Comparison of ENCODE assay signal across 20 cellular contexts in genomic region chr22:42333544-42333943, GRCh38.
DNase-seq lines count a peak whose midpoint lies in the region; ATAC-seq, FAIRE-seq and TF ChIP-seq lines count a peak whose summit lies in the region.
"Had no signal": no experiment of that assay in that cellular context is flagged by ENCODE, and none has a peak within 500 bp of the region (broad histone marks: within the 10 kb centered on the region; RNA-seq: fewer than 3 reads in every experiment).

No MANE protein-coding gene starts in this region.

- H3K9me3 Mint-ChIP-seq in CD4-positive, alpha-beta T cell = no peaks in the 10 kb centered on the region
- H3K9me3 Mint-ChIP-seq in WTC11 = no peaks in the 10 kb centered on the region
- H3K9me3 Mint-ChIP-seq: CD8-positive, alpha-beta T cell; GM23338; HFFc6 had no signal

- intact Hi-C loops in CD4-positive, alpha-beta T cell (cut with DNase I, micrococcal nuclease) = no loop called here

- WGBS in H1 (ENCODE audit: extremely low coverage in 1 of 2, insufficient coverage in 1 of 2, insufficient read length in 1 of 2, insufficient replicate concordance in 2 of 2, low coverage in 1 of 2, low lambda C conversion rate in 2 of 2, missing lambda C conversion rate in 1 of 2), 2 experiments = 91% methylated on average over 8 of the region's 8 CpGs; no CpG with 5 or more reads in 1 of the 2 experiments

- H3K79me1 ChIP-seq in H1 (ENCODE audit: low read depth, low read length) = peaks cover 21% of the 10 kb centered on the region

- no peak overlapping the region for H3K4ac ChIP-seq in H1 (replicated peaks; ENCODE audit: insufficient read length, low read depth, low read length)

- H3K4me1 ChIP-seq in Karpas-422 (ENCODE audit: low read length) (peaks cover 25% of the 10 kb centered on the region), H1 (replicated peaks in 1 of 4; ENCODE audit: control insufficient read depth in 3 of 4, insufficient read depth in 4 of 4, low read length in 3 of 4) (peaks cover 0 to 9% (median 3%) of the 10 kb centered on the region in 4 experiments; a peak in 5 of 7 replicates)
- H3K4me1 ChIP-seq: Caco-2, HAP-1 had no signal

- H4K91ac ChIP-seq in H1 (replicated peaks; ENCODE audit: insufficient read length, low read length) = no peak overlapping the region

- no peaks in the 10 kb centered on the region for H3K27me3 ChIP-seq in CD4-positive, alpha-beta T cell (ENCODE audit: control insufficient read depth, insufficient read depth, low read length)
- H3K27me3 ChIP-seq in Karpas-422 (ENCODE audit: low read length) (no peaks in the 10 kb centered on the region), H1 (replicated peaks in 1 of 4; ENCODE audit: control insufficient read depth in 3 of 4, extremely low read depth in 1 of 4, insufficient read depth in 3 of 4, low read length in 3 of 4) (no peaks in the 10 kb centered on the region; a peak in 1 of 7 replicates)

- no peak overlapping the region for H3K14ac ChIP-seq in H1 (ENCODE audit: insufficient read length)

- H3K27me3 Mint-ChIP-seq in CD4-positive, alpha-beta T cell = no peaks in the 10 kb centered on the region
- H3K27me3 Mint-ChIP-seq in WTC11 (ENCODE audit: low read depth) = no peaks in the 10 kb centered on the region; the same call in 1 of the 2 replicates

- peak overlapping the region; percentile 43 for H3K27ac Mint-ChIP-seq in CD4-positive, alpha-beta T cell
- H3K27ac Mint-ChIP-seq in WTC11 = no peak overlapping the region
- H3K27ac Mint-ChIP-seq: CD14-positive monocyte; CD8-positive, alpha-beta T cell; GM23338; HFFc6 had no signal

- H3K23me2 ChIP-seq in H1 (ENCODE audit: low read depth, low read length) = peaks cover 2% of the 10 kb centered on the region; the same call in 1 of the 2 replicates

- no peaks in the 10 kb centered on the region for H3K9me3 ChIP-seq in CD4-positive, alpha-beta T cell (ENCODE audit: control insufficient read depth, low read length)
- no peaks in the 10 kb centered on the region for H3K9me3 ChIP-seq in Karpas-422 (ENCODE audit: low read length)
- no peaks in the 10 kb centered on the region for H3K9me3 ChIP-seq in H1 (ENCODE audit: insufficient read depth in 2 of 2, low read depth in 1 of 2, low read length in 1 of 2)
- H3K9me3 ChIP-seq: BLaER1 treated with 17β-estradiol and CSF1 and Interleukin-3, amounts not matched to agents 10 nM and 100 nM; Caco-2; HAP-1 had no signal

- H3K36me3 ChIP-seq in Karpas-422 (ENCODE audit: insufficient read depth, low read length) (no peaks in the 10 kb centered on the region), H1 (ENCODE audit: control insufficient read depth in 2 of 4, insufficient read depth in 4 of 4, low read length in 3 of 4) (no peaks in the 10 kb centered on the region)
- H3K36me3 ChIP-seq: BLaER1 treated with 17β-estradiol and CSF1 and Interleukin-3, amounts not matched to agents 10 nM and 100 nM; HAP-1 had no signal

- H3K23ac ChIP-seq in H1 (ENCODE audit: insufficient read length) = no peak overlapping the region

- no peak overlapping the region for H2BK12ac ChIP-seq in H1 (ENCODE audit: low read depth, low read length)

- H3K4me3 ChIP-seq in Karpas-422 (ENCODE audit: low read length) (no peak overlapping the region), H1 (ENCODE audit: extremely low read depth in 1 of 4, insufficient read depth in 2 of 4, low read depth in 3 of 4, low read length in 4 of 4) (no peak overlapping the region)
- H3K4me3 ChIP-seq: BLaER1 treated with 17β-estradiol and CSF1 and Interleukin-3, amounts not matched to agents 10 nM and 100 nM; GM12878; GM23338; HAP-1 had no signal

- no peak for TF ChIP-seq RAD21 in H1 (IDR thresholded peaks at IDR 0.05 in 1 of 2, conservative IDR thresholded peaks at IDR 0.05 in 1 of 2; ENCODE audit: low read depth in 2 of 2, low read length in 2 of 2)

- H3K4me1 Mint-ChIP-seq in CD4-positive, alpha-beta T cell (ENCODE audit: low read depth) = peaks cover 47% of the 10 kb centered on the region
- peaks cover 8% of the 10 kb centered on the region for H3K4me1 Mint-ChIP-seq in WTC11
- H3K4me1 Mint-ChIP-seq: B cell, CD14-positive monocyte had no signal

- H3K27ac ChIP-seq in CD4-positive, alpha-beta T cell (ENCODE audit: low read depth, low read length) = no peak overlapping the region
- H3K27ac ChIP-seq in Karpas-422 (ENCODE audit: low read length) (peak overlapping the region; percentile 69), H1 (ENCODE audit: low read depth, low read length) (no peak overlapping the region)
- H3K27ac ChIP-seq: BLaER1 treated with 17β-estradiol and CSF1 and Interleukin-3, amounts not matched to agents 10 nM and 100 nM had no signal

- H2BK15ac ChIP-seq in H1 (ENCODE audit: low read length) = no peak overlapping the region

- TF ChIP-seq CTCF in CD4-positive, alpha-beta T cell (IDR thresholded peaks at IDR 0.05) = no peak
- TF ChIP-seq CTCF in H1 (IDR thresholded peaks at IDR 0.05; ENCODE audit: control extremely low read depth in 1 of 3, insufficient read depth in 1 of 3, low read depth in 1 of 3, low read length in 3 of 3) (no peak), WTC11 (IDR thresholded peaks at IDR 0.05) (no peak)

- H3K9ac ChIP-seq in Karpas-422 (ENCODE audit: low read length) (peak overlapping the region; percentile 8; the same call in 1 of the 2 replicates), H1 (replicated peaks in 1 of 4; ENCODE audit: extremely low read depth in 1 of 4, low read depth in 3 of 4, low read length in 3 of 4) (no peak overlapping the region)
- H3K9ac ChIP-seq: BLaER1 treated with 17β-estradiol and CSF1 and Interleukin-3, amounts not matched to agents 10 nM and 100 nM had no signal

- H4K20me1 ChIP-seq in Karpas-422 (ENCODE audit: insufficient read depth, low read depth, low read length) = no peaks in the 10 kb centered on the region
- H4K20me1 ChIP-seq in H1 (replicated peaks in 1 of 2; ENCODE audit: control insufficient read depth in 1 of 2, insufficient read depth in 2 of 2, low read length in 2 of 2) = peaks cover 9 to 22% of the 10 kb centered on the region in 2 experiments

- no peak overlapping the region for H2BK5ac ChIP-seq in H1 (ENCODE audit: low read depth, low read length)

- H3K9me2 ChIP-seq in Karpas-422 (replicated peaks; ENCODE audit: insufficient read depth, low read length) = no peaks in the 10 kb centered on the region

- H3K56ac ChIP-seq in H1 (replicated peaks; ENCODE audit: insufficient read length, low read depth, low read length) = no peak overlapping the region

- no peak for DNase-seq in CD4-positive, alpha-beta T cell
- DNase-seq in Karpas-422 (no peak), H1 (ENCODE audit: low read depth in 1 of 2, low spot score in 2 of 2) (no peak), WTC11 (ENCODE audit: low spot score) (no peak), NCI-H510A (lab: John Stamatoyannopoulos, UW) (no peak), NCI-H187 treated with DMSO at 0.1 percent for 48 hours (lab: John Stamatoyannopoulos, UW) (no peak)
- DNase-seq: Caco-2, DMS153, DND-41, HFFc6 had no signal

- no peak for ATAC-seq in CD4-positive, alpha-beta T cell (ENCODE audit: poor library complexity)
- no peak for ATAC-seq in WTC11
- ATAC-seq: CD8-positive, alpha-beta T cell; GM12878; GM23338 had no signal

- H2BK120ac ChIP-seq in H1 (replicated peaks; ENCODE audit: low read depth, low read length) = no peak overlapping the region

- CTCF ChIA-PET in CD4-positive, alpha-beta T cell (lab: Charles Lee) = interaction anchor here (0.6 kb wide), 1 partner anchor 372 kb away, joined by 3 read pairs; no protein-coding TSS in a partner anchor
- CTCF ChIA-PET in H1 (lab: Charles Lee; ENCODE audit: partially characterized antibody) = no interaction called here
- CTCF ChIA-PET in WTC11 (lab: Charles Lee) = interaction anchor here (0.6 kb wide), 1 partner anchor 614 kb away, joined by 3 read pairs; no protein-coding TSS in a partner anchor

- POLR2A ChIA-PET in CD4-positive, alpha-beta T cell (lab: Charles Lee) = no interaction called here
- POLR2A ChIA-PET in H1 (lab: Charles Lee; ENCODE audit: partially characterized antibody) = no interaction called here
- POLR2A ChIA-PET in WTC11 (lab: Charles Lee) = no interaction called here

- TF ChIP-seq EP300 in H1 (IDR thresholded peaks at IDR 0.05; ENCODE audit: borderline replicate concordance in 1 of 2, low read depth in 2 of 2, low read length in 2 of 2) = no peak

- H3K4me3 Mint-ChIP-seq in CD4-positive, alpha-beta T cell = no peak overlapping the region
- no peak overlapping the region for H3K4me3 Mint-ChIP-seq in WTC11
- H3K4me3 Mint-ChIP-seq: B cell; CD14-positive monocyte; CD8-positive, alpha-beta T cell; GM23338; HFFc6 had no signal

- no peak overlapping the region for H2AFZ ChIP-seq in Karpas-422 (ENCODE audit: low read length)
- H2AFZ ChIP-seq in H1 (ENCODE audit: low read length) = no peak overlapping the region
- H2AFZ ChIP-seq: GM23338 had no signal

- no peak overlapping the region for H2BK20ac ChIP-seq in H1 (ENCODE audit: low read length)

- no peak overlapping the region; the same call in 1 of the 2 replicates for H4K8ac ChIP-seq in H1 (ENCODE audit: extremely low read depth, insufficient read depth, low read length)

- no peak overlapping the region for H4K5ac ChIP-seq in H1 (ENCODE audit: insufficient read length, low read depth, low read length)

- FAIRE-seq in H1 (lab: Jason Lieb, UNC) = no peak
- FAIRE-seq: G401.6, GM12878, GM19239, H54 had no signal

- H3K79me2 ChIP-seq in Karpas-422 (ENCODE audit: low read length) (no peaks in the 10 kb centered on the region), H1 (ENCODE audit: control insufficient read depth in 1 of 2, insufficient read depth in 2 of 2, low read length in 2 of 2) (peaks cover 0 to 7% of the 10 kb centered on the region in 2 experiments; a peak in 1 of 4 replicates)

- H3K18ac ChIP-seq in H1 (ENCODE audit: extremely low read depth, low read length) = no peak overlapping the region

- H3K36me3 Mint-ChIP-seq in CD4-positive, alpha-beta T cell (ENCODE audit: low read depth) = no peaks in the 10 kb centered on the region
- no peaks in the 10 kb centered on the region for H3K36me3 Mint-ChIP-seq in WTC11
- H3K36me3 Mint-ChIP-seq: CD14-positive monocyte; CD8-positive, alpha-beta T cell had no signal

- no peak for TF ChIP-seq POLR2A in H1 (IDR thresholded peaks at IDR 0.05; ENCODE audit: control extremely low read depth in 1 of 2, low read depth in 2 of 2, low read length in 2 of 2)

- peak overlapping the region; percentile 24 for H3K4me2 ChIP-seq in Karpas-422 (ENCODE audit: low read depth, low read length, poor library complexity, severe bottlenecking)
- no peak overlapping the region for H3K4me2 ChIP-seq in H1 (ENCODE audit: insufficient read depth in 1 of 2, low read depth in 2 of 2, low read length in 2 of 2)
- H3K4me2 ChIP-seq: BLaER1 treated with 17β-estradiol and CSF1 and Interleukin-3, amounts not matched to agents 10 nM and 100 nM; GM23338 had no signal

- peak overlapping the region; percentile 75; the same call in 1 of the 2 replicates for H2AK5ac ChIP-seq in H1 (ENCODE audit: low read depth, low read length)

TF ChIP-seq in H1, 55 proteins besides CTCF, POLR2A, EP300 and RAD21:
- TF ChIP-seq KDM5A (IDR thresholded peaks at IDR 0.05; ENCODE audit: low read length) (no peak), CHD1 (IDR thresholded peaks at IDR 0.05; ENCODE audit: low read depth, low read length) (no peak)

TF ChIP-seq in WTC11, 78 proteins besides CTCF, POLR2A, EP300 and RAD21:
- TF ChIP-seq TEAD4 (CRISPR knock-in tag; IDR thresholded peaks at IDR 0.05) = no peak
